8 cellular contexts compared by ENCODE assay signal in the genomic region with DNA sequence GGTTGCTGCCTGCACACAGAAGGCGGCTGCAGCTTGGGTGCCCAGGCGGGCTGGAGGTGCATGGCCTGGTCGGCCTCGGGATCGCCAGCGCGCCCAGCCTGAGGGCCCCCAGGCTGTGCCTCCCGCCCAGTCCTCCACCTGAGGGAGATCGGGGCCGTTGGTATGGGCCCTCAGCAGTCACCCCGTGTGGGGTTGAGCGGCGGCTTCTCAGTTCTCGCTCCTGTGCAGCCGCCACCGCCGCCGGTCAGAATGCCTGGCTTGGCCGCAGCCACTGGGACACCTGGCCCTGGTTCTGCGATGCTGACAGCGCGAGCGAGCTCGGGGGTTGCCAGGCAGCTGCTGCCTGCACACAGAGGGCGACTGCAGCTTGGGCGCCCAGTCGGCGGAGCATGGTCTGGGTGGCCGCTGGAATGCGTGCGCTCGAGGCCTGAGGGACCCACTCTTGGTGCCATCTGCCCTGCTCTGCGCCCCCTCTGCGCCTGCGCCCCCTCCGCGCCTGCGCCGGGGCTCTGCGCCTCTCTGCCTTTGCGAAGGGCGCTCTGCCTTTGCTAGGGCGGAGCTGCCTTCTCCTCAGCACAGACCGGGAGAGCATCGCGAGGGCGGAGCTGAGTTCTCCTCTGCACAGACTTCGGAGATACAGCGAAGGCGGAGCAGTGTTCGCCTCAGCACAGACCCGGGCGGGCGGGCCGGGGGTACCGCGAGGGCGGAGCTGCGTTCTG.
DNase-seq lines count a peak whose midpoint lies in the region; ATAC-seq and TF ChIP-seq lines count a peak whose summit lies in the region.
"Not testable (repeated sequence)": the region's sequence is repeated elsewhere in the genome, so short reads cannot be mapped to it uniquely, and the experiment has no call there.

No MANE protein-coding gene starts in this region.

- not testable (repeated sequence) for H3K79me2 ChIP-seq in DND-41 (ENCODE audit: insufficient read depth, low read length)

- not testable (repeated sequence) for H3K36me3 Mint-ChIP-seq in T-helper 2 cell treated with Interferon-gamma antibody and Interleukin-4, amounts not matched to agents 5 μg/mL and 100 μg/mL, for 36 hours (ENCODE audit: low read depth)

- intact Hi-C loops in head of caudate nucleus (cut with DNase I) = not testable (repeated sequence)

- H3K4me3 ChIP-seq in DND-41 (ENCODE audit: low read depth in 1 of 2, low read length in 2 of 2) (peak overlapping the region in 1 of 2 experiments; percentile 41; a peak in 2 of 4 replicates), adipocyte (ENCODE audit: low read length) (peak overlapping the region; percentile 76), neuronal stem cell (ENCODE audit: low read length in 2 of 2) (peak overlapping the region; percentile 55 to 78)

- H2BK12ac ChIP-seq in neuronal stem cell (ENCODE audit: low read length) = not testable (repeated sequence)

- not testable (repeated sequence) for H2BK120ac ChIP-seq in neuronal stem cell (ENCODE audit: low read depth, low read length)

- peak overlapping the region; percentile 62 for H3K4me3 Mint-ChIP-seq in T-helper 2 cell treated with Interferon-gamma antibody and Interleukin-4, amounts not matched to agents 5 μg/mL and 100 μg/mL, for 36 hours

- not testable (repeated sequence) for H3K36me3 ChIP-seq in DND-41 (ENCODE audit: insufficient read depth, low read length); adipocyte (ENCODE audit: control insufficient read depth, insufficient read depth, low read length, severe bottlenecking); neuronal stem cell (replicated peaks in 1 of 2; ENCODE audit: control insufficient read depth in 2 of 2, insufficient read depth in 2 of 2, low read length in 2 of 2)

- not testable (repeated sequence) for H4K20me1 ChIP-seq in DND-41 (ENCODE audit: insufficient read depth, low read length)

- ATAC-seq in DND-41 (ENCODE audit: insufficient read depth, low read depth) = peak; percentile 100
- peak; percentile 100 for ATAC-seq in GM21390 (IDR thresholded peaks at IDR 0.05; ENCODE audit: unreplicated experiment)
- peak; percentile 100 for ATAC-seq in HG03432 (IDR thresholded peaks at IDR 0.05; ENCODE audit: unreplicated experiment)

- DNase-seq in DND-41 (peak; percentile 81), adipocyte (ENCODE audit: low read depth) (peak; percentile 76), head of caudate nucleus (peak; percentile 50 to 94 (median 85)), neuronal stem cell (ENCODE audit: low spot score) (peak; percentile 78)
- peak; percentile 84 for DNase-seq in T-helper 2 cell treated with Interferon-gamma antibody and Interleukin-4, amounts not matched to agents 5 μg/mL and 100 μg/mL, for 36 hours (ENCODE audit: low spot score)
- peak; percentile 30 to 53 for DNase-seq in stimulated activated CD8-positive, alpha-beta memory T cell treated with anti-CD3 and anti-CD28 coated beads, Interleukin-4, amount 100 ng/mL, for 4 hours (ENCODE audit: low read depth in 2 of 2, low spot score in 1 of 2)

- H4K91ac ChIP-seq in neuronal stem cell (ENCODE audit: low read depth, low read length, poor library complexity) = not testable (repeated sequence)

- peak overlapping the region; percentile 60 for H3K27ac Mint-ChIP-seq in T-helper 2 cell treated with Interferon-gamma antibody and Interleukin-4, amounts not matched to agents 5 μg/mL and 100 μg/mL, for 36 hours

- H3K79me1 ChIP-seq in neuronal stem cell (ENCODE audit: low read depth, low read length) = not testable (repeated sequence)

- WGBS in neuronal stem cell (ENCODE audit: extremely low coverage in 2 of 2, insufficient read length in 2 of 2, insufficient replicate concordance in 1 of 2), 2 donors = no CpG with 5 or more reads among the region's 59 CpGs

- H2BK15ac ChIP-seq in neuronal stem cell (ENCODE audit: low read length) = not testable (repeated sequence)

- TF ChIP-seq CTCF in DND-41 (IDR thresholded peaks at IDR 0.05; ENCODE audit: borderline replicate concordance, extremely low read depth, low read length, poor library complexity, severe bottlenecking) = not testable (repeated sequence)

- H3K18ac ChIP-seq in neuronal stem cell (ENCODE audit: low read length) = peak overlapping the region; percentile 48

- not testable (repeated sequence) for H3K9me3 Mint-ChIP-seq in T-helper 2 cell treated with Interferon-gamma antibody and Interleukin-4, amounts not matched to agents 5 μg/mL and 100 μg/mL, for 36 hours

- not testable (repeated sequence) for H3K4me1 Mint-ChIP-seq in T-helper 2 cell treated with Interferon-gamma antibody and Interleukin-4, amounts not matched to agents 5 μg/mL and 100 μg/mL, for 36 hours (ENCODE audit: low read depth)

- H3K9me3 ChIP-seq in DND-41 (ENCODE audit: insufficient read depth, low read length, severe bottlenecking); adipocyte (ENCODE audit: control insufficient read depth, low read length); neuronal stem cell (replicated peaks in 1 of 2; ENCODE audit: control insufficient read depth in 2 of 2, insufficient read depth in 1 of 2, low read depth in 1 of 2, low read length in 2 of 2): not testable (repeated sequence)

- not testable (repeated sequence) for H3K4me1 ChIP-seq in DND-41 (ENCODE audit: insufficient read depth, low read length); adipocyte (ENCODE audit: control insufficient read depth, insufficient read depth, low read length); neuronal stem cell (ENCODE audit: control insufficient read depth in 2 of 2, insufficient read depth in 1 of 2, low read depth in 1 of 2, low read length in 2 of 2)

- H2BK5ac ChIP-seq in neuronal stem cell (ENCODE audit: low read length) = not testable (repeated sequence)

- not testable (repeated sequence) for H3K23ac ChIP-seq in neuronal stem cell (ENCODE audit: low read depth, low read length, poor library complexity)

- H3K9ac ChIP-seq in DND-41 (ENCODE audit: low read depth, low read length); adipocyte (ENCODE audit: low read length): not testable (repeated sequence)
- H3K9ac ChIP-seq in neuronal stem cell (ENCODE audit: low read depth, low read length, poor library complexity) = peak overlapping the region; percentile 70

- H2AK5ac ChIP-seq in neuronal stem cell (ENCODE audit: low read depth, low read length) = not testable (repeated sequence)

- H3K14ac ChIP-seq in neuronal stem cell (ENCODE audit: low read length) = peak overlapping the region; percentile 71

- not testable (repeated sequence) for H3K27ac ChIP-seq in DND-41 (ENCODE audit: low read length); neuronal stem cell (replicated peaks; ENCODE audit: low read length)

- H3K4ac ChIP-seq in neuronal stem cell (ENCODE audit: low read length) = not testable (repeated sequence)

- H3K27me3 Mint-ChIP-seq in T-helper 2 cell treated with Interferon-gamma antibody and Interleukin-4, amounts not matched to agents 5 μg/mL and 100 μg/mL, for 36 hours (ENCODE audit: low read depth) = not testable (repeated sequence)

- not testable (repeated sequence) for H2AFZ ChIP-seq in DND-41 (ENCODE audit: low read depth, low read length)
- peak overlapping the region; percentile 96 for H2AFZ ChIP-seq in neuronal stem cell (ENCODE audit: low read length)

- not testable (repeated sequence) for H3K27me3 ChIP-seq in DND-41 (ENCODE audit: insufficient read depth, low read length, poor library complexity); adipocyte (replicated peaks; ENCODE audit: control insufficient read depth, insufficient read depth, low read length)
- H3K27me3 ChIP-seq in neuronal stem cell (ENCODE audit: control insufficient read depth in 3 of 3, insufficient read depth in 3 of 3, low read depth in 1 of 3, low read length in 3 of 3) = peaks cover 0 to 11% (median 7%) of the 10 kb centered on the region in 3 experiments

- H3K4me2 ChIP-seq in DND-41 (ENCODE audit: insufficient read depth, low read length) = not testable (repeated sequence)
- peak overlapping the region; percentile 49 for H3K4me2 ChIP-seq in neuronal stem cell (ENCODE audit: insufficient read depth, low read length, poor library complexity, severe bottlenecking)

- not testable (repeated sequence) for H4K8ac ChIP-seq in neuronal stem cell (ENCODE audit: low read depth, low read length)
